In the genomic region with DNA sequence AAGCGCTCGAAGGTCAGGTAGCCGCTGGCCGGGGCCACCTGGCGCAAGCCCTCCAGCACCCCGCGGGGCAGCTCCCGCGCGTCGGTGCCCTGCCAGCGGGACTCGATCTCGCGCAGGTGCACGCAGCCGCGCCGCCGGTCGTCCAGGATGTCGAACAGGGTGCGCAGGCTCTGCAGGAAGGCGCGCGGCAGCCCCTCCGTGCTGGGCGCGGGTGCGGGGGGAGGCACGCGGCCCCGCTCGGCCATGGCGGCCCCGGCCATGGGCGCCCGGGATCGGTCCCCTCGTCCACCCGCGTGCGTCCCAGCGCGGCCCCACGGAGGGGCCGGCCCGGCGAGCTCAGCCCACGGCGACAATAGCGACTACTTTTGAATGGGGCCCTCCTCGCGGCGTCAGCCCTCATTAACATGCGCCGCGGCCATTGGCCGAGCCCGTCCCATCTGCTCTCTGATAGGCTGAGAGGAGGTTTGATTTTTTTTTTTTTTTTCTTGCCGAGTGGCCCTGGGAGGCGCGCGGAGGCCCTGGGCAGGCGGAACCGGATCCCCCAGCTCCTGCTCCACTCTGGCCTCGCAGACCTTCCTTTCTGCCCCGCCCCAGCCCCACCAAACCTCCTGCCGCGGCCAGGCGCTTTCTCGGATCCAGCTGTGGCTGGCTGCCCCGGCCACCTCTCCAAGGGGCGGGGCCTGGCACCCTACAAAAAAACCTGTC, we compare ENCODE assay signal across 8 cellular contexts. TPM values are rescaled to one million over a fixed set of nuclear protein-coding genes. Genes with fewer than 3 reads are reported as not detected.
A peak's percentile ranks its signal among the peaks of the same experiment; 100 is the strongest.
DNase-seq lines count a peak whose midpoint lies in the region; ATAC-seq and TF ChIP-seq lines count a peak whose summit lies in the region.

A gene with protein sequence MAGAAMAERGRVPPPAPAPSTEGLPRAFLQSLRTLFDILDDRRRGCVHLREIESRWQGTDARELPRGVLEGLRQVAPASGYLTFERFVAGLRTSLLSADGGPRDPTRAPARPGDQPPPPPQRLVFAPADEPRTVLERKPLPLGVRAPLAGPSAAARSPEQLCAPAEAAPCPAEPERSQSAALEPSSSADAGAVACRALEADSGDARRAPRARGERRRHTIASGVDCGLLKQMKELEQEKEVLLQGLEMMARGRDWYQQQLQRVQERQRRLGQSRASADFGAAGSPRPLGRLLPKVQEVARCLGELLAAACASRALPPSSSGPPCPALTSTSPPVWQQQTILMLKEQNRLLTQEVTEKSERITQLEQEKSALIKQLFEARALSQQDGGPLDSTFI (minus strand): TSS at position 357 of the 705 bp plus-strand sequence. CDS start 97 bp downstream, at position 260.

- POLR2A ChIA-PET in activated naive CD8-positive, alpha-beta T cell treated with anti-CD3 and anti-CD28 coated beads, Interleukin-2, amount 10 ng/mL, durations not matched to agents 7 days and 5 days (lab: Charles Lee): interaction anchor here (0.6 to 5.4 kb wide), 34 partner anchors 8 to 950 kb away, joined by 3 to 75 read pairs (median 4); partner anchors contain the start of genes ABCA2, ANAPC2, CYSRT1 and ENTPD2

- H3K9me3 ChIP-seq in upper lobe of right lung: no peaks in the 10 kb centered on the region

- peak within 1 kb of the TSS; percentile 67 for H3K27ac ChIP-seq in upper lobe of right lung

- ATAC-seq in HG02759 (IDR thresholded peaks at IDR 0.05; ENCODE audit: unreplicated experiment) (peak; percentile 80), upper lobe of right lung (peak; percentile 92)
- peak; percentile 90 for ATAC-seq in activated naive CD8-positive, alpha-beta T cell treated with anti-CD3 and anti-CD28 coated beads, Interleukin-2, amount 10 ng/mL, durations not matched to agents 7 days and 5 days (ENCODE audit: low read depth)

- no peaks in the 10 kb centered on the region for H3K9me3 Mint-ChIP-seq in activated naive CD8-positive, alpha-beta T cell treated with anti-CD3 and anti-CD28 coated beads, Interleukin-2, amount 10 ng/mL, durations not matched to agents 7 days and 5 days

- TF ChIP-seq CTCF in GM10266 (IDR thresholded peaks at IDR 0.05; ENCODE audit: control insufficient read depth, insufficient read depth, low read depth, missing control alignments) (no peak), upper lobe of right lung (IDR thresholded peaks at IDR 0.05) (no peak)

- H3K27ac Mint-ChIP-seq in activated naive CD8-positive, alpha-beta T cell treated with anti-CD3 and anti-CD28 coated beads, Interleukin-2, amount 10 ng/mL, durations not matched to agents 7 days and 5 days: peak within 1 kb of the TSS; percentile 91

- peaks cover 7% of the 10 kb centered on the region for H3K4me1 ChIP-seq in upper lobe of right lung

- H3K36me3 ChIP-seq in upper lobe of right lung: no peaks in the 10 kb centered on the region

- H3K27me3 Mint-ChIP-seq in activated naive CD8-positive, alpha-beta T cell treated with anti-CD3 and anti-CD28 coated beads, Interleukin-2, amount 10 ng/mL, durations not matched to agents 7 days and 5 days: no peaks in the 10 kb centered on the region

- peak; percentile 97 for DNase-seq in GM10266 (ENCODE audit: extremely low spot score)
- DNase-seq in NCI-H1436 treated with DMSO at 0.1 percent for 48 hours (lab: John Stamatoyannopoulos, UW): peak; percentile 74
- DNase-seq in SW480 (ENCODE audit: low spot score): peak; percentile 94
- peak; percentile 90 for DNase-seq in activated naive CD8-positive, alpha-beta T cell treated with anti-CD3 and anti-CD28 coated beads, Interleukin-2, amount 10 ng/mL, durations not matched to agents 7 days and 5 days
- DNase-seq in cardiac septum (ENCODE audit: low spot score): peak; percentile 92
- peak; percentile 75 to 98 (median 86) for DNase-seq in posterior cingulate gyrus
- DNase-seq in upper lobe of right lung: peak; percentile 94

- peaks cover 22% of the 10 kb centered on the region for H3K4me1 Mint-ChIP-seq in activated naive CD8-positive, alpha-beta T cell treated with anti-CD3 and anti-CD28 coated beads, Interleukin-2, amount 10 ng/mL, durations not matched to agents 7 days and 5 days

- H3K4me3 ChIP-seq in upper lobe of right lung: peak within 1 kb of the TSS; percentile 39

- H3K27me3 ChIP-seq in upper lobe of right lung: peaks cover 9% of the 10 kb centered on the region

- intact Hi-C loops in cardiac septum (cut with DNase I) (no loop called here), posterior cingulate gyrus (cut with DNase I) (no loop called here), upper lobe of right lung (cut with DNase I) (no loop called here)

- peak within 1 kb of the TSS; percentile 82 for H3K4me3 Mint-ChIP-seq in activated naive CD8-positive, alpha-beta T cell treated with anti-CD3 and anti-CD28 coated beads, Interleukin-2, amount 10 ng/mL, durations not matched to agents 7 days and 5 days

- no peaks in the 10 kb centered on the region for H3K36me3 Mint-ChIP-seq in activated naive CD8-positive, alpha-beta T cell treated with anti-CD3 and anti-CD28 coated beads, Interleukin-2, amount 10 ng/mL, durations not matched to agents 7 days and 5 days

RNA-seq across cellular contexts. Expression of the gene that starts here (rescaled TPM):
- total RNA-seq in activated naive CD8-positive, alpha-beta T cell treated with anti-CD3 and anti-CD28 coated beads, Interleukin-2, amount 10 ng/mL, durations not matched to agents 7 days and 5 days: 10 to 100 TPM; 26.4 to 30.0 TPM
- total RNA-seq in cardiac septum (0.11 TPM), upper lobe of right lung (0.84 TPM)

Comparison
In these comparisons a context has a peak if more than half of its experiments do, and no peak if none do; other contexts are left out.
1. Peak in every context shown above with its lines: DNase-seq, ATAC-seq, H3K4me3 ChIP-seq and H3K27ac ChIP-seq.
2. RNA of the gene that starts here (total RNA-seq): 26.4 to 30.0 TPM in activated naive CD8-positive, alpha-beta T cell treated with anti-CD3 and anti-CD28 coated beads, Interleukin-2, amount 10 ng/mL, durations not matched to agents 7 days and 5 days; 0.84 TPM in upper lobe of right lung (single experiment) and 0.11 TPM in cardiac septum (single experiment); every median in the first group is over 10 times any median in the second.
3. Peak in DNase-seq in cardiac septum; RNA of the gene not detected or under 1 TPM.
4. Peak in DNase-seq, ATAC-seq, H3K4me3 ChIP-seq and H3K27ac ChIP-seq in upper lobe of right lung; RNA of the gene not detected or under 1 TPM.